19 cellular contexts compared by ENCODE assay signal in genomic region chr2:26326514-26326913, GRCh38. TPM values are rescaled to one million over a fixed set of nuclear protein-coding genes. Genes with fewer than 3 reads are reported as not detected.
"Had no signal": no experiment of that assay in that cellular context is flagged by ENCODE, and none has a peak within 500 bp of the region (broad histone marks: within the 10 kb centered on the region; RNA-seq: fewer than 3 reads in every experiment).

No MANE protein-coding gene starts in this region.

- H3K4me2 ChIP-seq: neural progenitor cell had no signal

- H3K4me3 ChIP-seq: cardiac muscle cell, gastroesophageal sphincter, mucosa of descending colon, neural progenitor cell, prostate gland, thoracic aorta, upper lobe of left lung had no signal

- H3K4me1 ChIP-seq: gastroesophageal sphincter, neural progenitor cell, prostate gland had no signal

- H3K36me3 ChIP-seq: cardiac muscle cell, gastroesophageal sphincter, neural progenitor cell, prostate gland, thoracic aorta, upper lobe of left lung had no signal

- H3K9me3 ChIP-seq: gastroesophageal sphincter, mucosa of descending colon, prostate gland, thoracic aorta, upper lobe of left lung had no signal

- H2AFZ ChIP-seq: neural progenitor cell had no signal

- H3K27me3 ChIP-seq: gastroesophageal sphincter, neural progenitor cell, upper lobe of left lung had no signal

- H3K27ac ChIP-seq: cardiac muscle cell, gastroesophageal sphincter, neural progenitor cell, prostate gland, thoracic aorta, upper lobe of left lung had no signal

- H3K9ac ChIP-seq: neural progenitor cell had no signal

- DNase-seq: activated CD4-positive, alpha-beta memory T cell treated with anti-CD3 and anti-CD28 coated beads, Interleukin-2, amount 10 ng/mL, durations not matched to agents 7 days and 5 days; activated CD4-positive, alpha-beta T cell treated with anti-CD3 and anti-CD28 coated beads for 4 hours; activated effector memory CD4-positive, alpha-beta T cell treated with anti-CD3 and anti-CD28 coated beads, Interleukin-2, amount 50 U/mL, for 16 hours; activated T-cell treated with anti-CD3 and anti-CD28 coated beads, Interleukin-2, amount 50 U/mL, for 4 hours; effector CD8-positive, alpha-beta T cell; immature natural killer cell; left ventricle myocardium superior; mucosa of descending colon; naive B cell; right cardiac atrium; small intestine; stimulated activated CD4-positive, alpha-beta T cell treated with anti-CD3 and anti-CD28 coated beads, Interleukin-15, amount 100 ng/mL, for 24 hours; stimulated activated CD4-positive, alpha-beta T cell treated with anti-CD3 and anti-CD28 coated beads, Interleukin-2, amount 100 ng/mL, for 48 hours; upper lobe of left lung had no signal

RNA-seq across cellular contexts. Expression of gene ADGRF3, which starts 20.1 kb away (rescaled TPM):
- total RNA-seq: gastroesophageal sphincter, left ventricle myocardium superior had no signal
